Comparison of ENCODE assay signal across 1 cellular context in genomic region chr10:92517034-92517655, GRCh38.
TF ChIP-seq lines count a peak whose summit lies in the region.

No MANE protein-coding gene starts in this region.

TF ChIP-seq in HEK293, 187 proteins besides CTCF, POLR2A, EP300 and RAD21 (continued from another document):
- TF ChIP-seq ZNF518A (tag by site-specific recombination; conservative IDR thresholded peaks at IDR 0.05; ENCODE audit: low read depth) (no peak), HOXD13 (CRISPR knock-in tag; IDR thresholded peaks at IDR 0.05; ENCODE audit: borderline replicate concordance) (no peak), ZBTB17 (tag by site-specific recombination; IDR thresholded peaks at IDR 0.05) (peak; percentile 95), ZNF677 (tag by site-specific recombination; IDR thresholded peaks at IDR 0.05) (no peak), ZNF843 (tag by site-specific recombination; IDR thresholded peaks at IDR 0.05) (no peak), ZNF639 (tag by site-specific recombination; IDR thresholded peaks at IDR 0.05) (no peak), ZNF10 (tag by site-specific recombination; IDR thresholded peaks at IDR 0.05) (no peak), ZNF785 (tag by site-specific recombination; IDR thresholded peaks at IDR 0.05) (no peak), SP7 (tag by site-specific recombination; IDR thresholded peaks at IDR 0.05) (peak; percentile 19; the same call in 1 of the 2 replicates), ZFHX2 (tag by site-specific recombination; conservative IDR thresholded peaks at IDR 0.05) (no peak), ZBTB10 (tag by site-specific recombination; IDR thresholded peaks at IDR 0.05) (no peak)
TF ChIP-seq in HEK293: peak in this region for 9.
